8 cellular contexts compared by ENCODE assay signal in genomic region chr2:212595036-212595654, GRCh38. TPM values are rescaled to one million over a fixed set of nuclear protein-coding genes. Genes with fewer than 3 reads are reported as not detected.
A peak's percentile ranks its signal among the peaks of the same experiment; 100 is the strongest.
DNase-seq lines count a peak whose midpoint lies in the region; ATAC-seq lines count a peak whose summit lies in the region.

No MANE protein-coding gene starts in this region.

- no peak overlapping the region for H3K27ac ChIP-seq in substantia nigra (ENCODE audit: low read depth, low read length, poor library complexity, severe bottlenecking)

- peak; percentile 55 for ATAC-seq in GM21390 (IDR thresholded peaks at IDR 0.05; ENCODE audit: unreplicated experiment)

- DNase-seq in DMS 273 treated with DMSO at 0.1 percent for 48 hours (lab: John Stamatoyannopoulos, UW) (peak; percentile 34), NCI-H345 (lab: John Stamatoyannopoulos, UW) (peak; percentile 4), fibroblast of gingiva (ENCODE audit: low read depth) (peak; percentile 15), substantia nigra (lab: John Stamatoyannopoulos, UW) (no peak), occipital lobe (lab: John Stamatoyannopoulos, UW) (no peak)
- no peak for DNase-seq in stimulated activated CD4-positive, alpha-beta T cell treated with anti-CD3 and anti-CD28 coated beads, Interleukin-4, amount 100 ng/mL, for 4 hours
- no peak for DNase-seq in activated CD4-positive, alpha-beta T cell treated with anti-CD3 and anti-CD28 coated beads, Interleukin-2, amount 50 U/mL, for 48 hours

RNA-seq across cellular contexts. Expression of gene ERBB4, which starts 56.5 kb away (rescaled TPM):
- total RNA-seq in occipital lobe, result 127 TPM

Comparison
In these comparisons a context has a peak if more than half of its experiments do, and no peak if none do; other contexts are left out.
1. DNase-seq: peak in DMS 273 treated with DMSO at 0.1 percent for 48 hours (single experiment), NCI-H345 (single experiment) and fibroblast of gingiva (single experiment); none in stimulated activated CD4-positive, alpha-beta T cell treated with anti-CD3 and anti-CD28 coated beads, Interleukin-4, amount 100 ng/mL, for 4 hours (0 of 2), substantia nigra (0 of 49), occipital lobe (single experiment) and activated CD4-positive, alpha-beta T cell treated with anti-CD3 and anti-CD28 coated beads, Interleukin-2, amount 50 U/mL, for 48 hours (0 of 2).